15 cellular contexts compared by ENCODE assay signal in genomic region chr6:40509716-40510260, GRCh38.
DNase-seq lines count a peak whose midpoint lies in the region; ATAC-seq, FAIRE-seq and TF ChIP-seq lines count a peak whose summit lies in the region.
"Had no signal": no experiment of that assay in that cellular context is flagged by ENCODE, and none has a peak within 500 bp of the region (broad histone marks: within the 10 kb centered on the region; RNA-seq: fewer than 3 reads in every experiment).

No MANE protein-coding gene starts in this region.

- no peaks in the 10 kb centered on the region for H3K79me1 ChIP-seq in mesenchymal stem cell (replicated peaks; ENCODE audit: low read length, poor library complexity, severe bottlenecking)

- no peaks in the 10 kb centered on the region for H3K36me3 Mint-ChIP-seq in activated CD8-positive, alpha-beta memory T cell treated with anti-CD3 and anti-CD28 coated beads, Interleukin-2, amount 10 ng/mL, durations not matched to agents 7 days and 5 days
- H3K36me3 Mint-ChIP-seq: CD4-positive, CD25-positive, alpha-beta regulatory T cell had no signal

- H2AK5ac ChIP-seq in mesenchymal stem cell (ENCODE audit: low read length, severe bottlenecking), result no peak overlapping the region

- H3K4me1 Mint-ChIP-seq in activated CD8-positive, alpha-beta memory T cell treated with anti-CD3 and anti-CD28 coated beads, Interleukin-2, amount 10 ng/mL, durations not matched to agents 7 days and 5 days, result peaks cover 24% of the 10 kb centered on the region
- H3K4me1 Mint-ChIP-seq: CD4-positive, CD25-positive, alpha-beta regulatory T cell had no signal

- H3K4me1 ChIP-seq in mesenchymal stem cell (ENCODE audit: control insufficient read depth, insufficient read depth, low read depth, low read length), result no peaks in the 10 kb centered on the region
- H3K4me1 ChIP-seq: BLaER1, HAP-1 had no signal

- no peak overlapping the region for H4K8ac ChIP-seq in mesenchymal stem cell (ENCODE audit: low read length)

- peak; percentile 28 for FAIRE-seq in HTR-8/SVneo (lab: Jason Lieb, UNC)
- FAIRE-seq: GM18507 had no signal

- no peaks in the 10 kb centered on the region for H3K36me3 ChIP-seq in mesenchymal stem cell (ENCODE audit: control insufficient read depth in 1 of 2, insufficient read depth in 2 of 2, low read depth in 1 of 2, low read length in 2 of 2)
- H3K36me3 ChIP-seq: HAP-1 had no signal

- H3K27ac Mint-ChIP-seq in activated CD8-positive, alpha-beta memory T cell treated with anti-CD3 and anti-CD28 coated beads, Interleukin-2, amount 10 ng/mL, durations not matched to agents 7 days and 5 days, result no peak overlapping the region
- H3K27ac Mint-ChIP-seq: CD4-positive, CD25-positive, alpha-beta regulatory T cell; GM23338 had no signal

- H3K14ac ChIP-seq in mesenchymal stem cell (ENCODE audit: low read length in 2 of 2), result no peak overlapping the region

- H2BK15ac ChIP-seq in mesenchymal stem cell (ENCODE audit: low read depth, poor library complexity, severe bottlenecking), result no peak overlapping the region

- DNase-seq in activated CD8-positive, alpha-beta memory T cell treated with anti-CD3 and anti-CD28 coated beads, Interleukin-2, amount 10 ng/mL, durations not matched to agents 7 days and 5 days, result no peak
- DNase-seq in activated CD8-positive, alpha-beta memory T cell treated with anti-CD3 and anti-CD28 coated beads, Interleukin-2, amount 50 U/mL, for 48 hours, result no peak
- DNase-seq in HTR-8/SVneo (ENCODE audit: insufficient read length, low spot score) (no peak), mesenchymal stem cell (no peak), posterior cingulate gyrus (peak in 6 of 10 donors; percentile 26 to 88 (median 72)), NCI-H510A (lab: John Stamatoyannopoulos, UW) (no peak), GM13976 (ENCODE audit: low spot score) (no peak)
- DNase-seq: CD4-positive, CD25-positive, alpha-beta regulatory T cell; DMS53 had no signal

- no peak overlapping the region for H2BK5ac ChIP-seq in mesenchymal stem cell (ENCODE audit: low read depth, low read length, poor library complexity, severe bottlenecking)

- no peaks in the 10 kb centered on the region for H3K9me3 Mint-ChIP-seq in activated CD8-positive, alpha-beta memory T cell treated with anti-CD3 and anti-CD28 coated beads, Interleukin-2, amount 10 ng/mL, durations not matched to agents 7 days and 5 days (ENCODE audit: low read depth)
- H3K9me3 Mint-ChIP-seq: CD4-positive, CD25-positive, alpha-beta regulatory T cell; GM23338 had no signal

- in situ Hi-C loops in GM13976 (cut with MboI; ENCODE audit: low sequenced_read_pairs, unreplicated experiment), result no loop called here

- H3K4ac ChIP-seq in mesenchymal stem cell (ENCODE audit: low read depth in 1 of 2, low read length in 2 of 2), result no peak overlapping the region

- H3K9ac ChIP-seq in mesenchymal stem cell (ENCODE audit: low read length), result no peak overlapping the region
- H3K9ac ChIP-seq: BLaER1 had no signal

- CTCF ChIA-PET in activated CD8-positive, alpha-beta memory T cell treated with anti-CD3 and anti-CD28 coated beads, Interleukin-2, amount 10 ng/mL, durations not matched to agents 7 days and 5 days (lab: Charles Lee), result no interaction called here

- H2BK120ac ChIP-seq in mesenchymal stem cell (ENCODE audit: low read depth, low read length), result no peak overlapping the region

- peak; percentile 23 for ATAC-seq in activated CD8-positive, alpha-beta memory T cell treated with anti-CD3 and anti-CD28 coated beads, Interleukin-2, amount 10 ng/mL, durations not matched to agents 7 days and 5 days
- no peak for ATAC-seq in GM21737 (IDR thresholded peaks at IDR 0.05; ENCODE audit: unreplicated experiment)
- ATAC-seq: GM23338 had no signal

- H3K9me3 ChIP-seq in mesenchymal stem cell (ENCODE audit: control insufficient read depth, low read length), result no peaks in the 10 kb centered on the region
- H3K9me3 ChIP-seq: BLaER1, HAP-1 had no signal

- H4K91ac ChIP-seq in mesenchymal stem cell (ENCODE audit: low read length), result peak overlapping the region; percentile 9

- H3K27ac ChIP-seq in mesenchymal stem cell (ENCODE audit: low read length, poor library complexity, severe bottlenecking), result no peak overlapping the region
- H3K27ac ChIP-seq: 22Rv1, BLaER1 had no signal

- H3K23ac ChIP-seq in mesenchymal stem cell (ENCODE audit: low read length in 2 of 2), result no peak overlapping the region

- peaks cover 32% of the 10 kb centered on the region for H3K27me3 Mint-ChIP-seq in activated CD8-positive, alpha-beta memory T cell treated with anti-CD3 and anti-CD28 coated beads, Interleukin-2, amount 10 ng/mL, durations not matched to agents 7 days and 5 days

- no peak overlapping the region for H3K4me2 ChIP-seq in mesenchymal stem cell (ENCODE audit: low read length, poor library complexity, severe bottlenecking)
- H3K4me2 ChIP-seq: BLaER1, GM23338 had no signal

- H3K4me3 ChIP-seq in mesenchymal stem cell (ENCODE audit: insufficient read depth in 1 of 2, low read depth in 1 of 2, low read length in 2 of 2), result no peak overlapping the region
- H3K4me3 ChIP-seq: BLaER1, GM23338, HAP-1 had no signal

- WGBS in mesenchymal stem cell, result 84% methylated on average over 10 of the region's 11 CpGs

- no peak overlapping the region for H2BK12ac ChIP-seq in mesenchymal stem cell (ENCODE audit: low read length in 2 of 2)

- H2AFZ ChIP-seq in mesenchymal stem cell (ENCODE audit: low read depth, low read length), result no peak overlapping the region
- H2AFZ ChIP-seq: GM23338 had no signal

- no peak for TF ChIP-seq CTCF in GM13976 (IDR thresholded peaks at IDR 0.05; ENCODE audit: borderline replicate concordance, control extremely low read depth, extremely low read depth, insufficient read depth, missing control alignments)

- H3K27me3 ChIP-seq in mesenchymal stem cell (ENCODE audit: control insufficient read depth in 1 of 2, insufficient read depth in 1 of 2, low read length in 2 of 2), result peaks cover 0 to 3% of the 10 kb centered on the region in 2 experiments
- H3K27me3 ChIP-seq: BLaER1 had no signal

- no peak overlapping the region for H3K18ac ChIP-seq in mesenchymal stem cell (ENCODE audit: low read depth in 1 of 2, low read length in 2 of 2)

- no peak overlapping the region for H3K4me3 Mint-ChIP-seq in activated CD8-positive, alpha-beta memory T cell treated with anti-CD3 and anti-CD28 coated beads, Interleukin-2, amount 10 ng/mL, durations not matched to agents 7 days and 5 days
- H3K4me3 Mint-ChIP-seq: CD4-positive, CD25-positive, alpha-beta regulatory T cell; GM23338 had no signal

- intact Hi-C loops in posterior cingulate gyrus (cut with DNase I), result no loop called here

Comparison
In these comparisons a context has a peak if more than half of its experiments do, and no peak if none do; other contexts are left out.
1. DNase-seq: peak in posterior cingulate gyrus (6 of 10); none in activated CD8-positive, alpha-beta memory T cell treated with anti-CD3 and anti-CD28 coated beads, Interleukin-2, amount 10 ng/mL, durations not matched to agents 7 days and 5 days (single experiment), activated CD8-positive, alpha-beta memory T cell treated with anti-CD3 and anti-CD28 coated beads, Interleukin-2, amount 50 U/mL, for 48 hours (single experiment), HTR-8/SVneo (single experiment), mesenchymal stem cell (single experiment), NCI-H510A (single experiment) and GM13976 (single experiment).